In genomic region chr19:39405930-39406655, GRCh38 we compare ENCODE assay signal across 8 cellular contexts. TPM values are rescaled to one million over a fixed set of nuclear protein-coding genes. Genes with fewer than 3 reads are reported as not detected.
DNase-seq lines count a peak whose midpoint lies in the region; ATAC-seq and TF ChIP-seq lines count a peak whose summit lies in the region.

No MANE protein-coding gene starts in this region.

- peak overlapping the region; percentile 83 to 97 (median 85) for H3K4me3 Mint-ChIP-seq in T-cell

- no peaks in the 10 kb centered on the region for H3K9me3 Mint-ChIP-seq in T-cell

- no peaks in the 10 kb centered on the region for H3K9me2 ChIP-seq in HCT116 (ENCODE audit: insufficient read depth)

- BruUV-seq in HCT116 (replicated peaks; lab: Mats Ljungman, UMichigan) = no TSS peak

- H3K27ac ChIP-seq in HCT116 (ENCODE audit: low read depth, low read length) (peak overlapping the region; percentile 99), ascending aorta (peak overlapping the region; percentile 100), left lung (peak overlapping the region; percentile 98 to 100)

- H3K27me3 Mint-ChIP-seq in T-cell = no peaks in the 10 kb centered on the region

- peaks cover 54 to 88% of the 10 kb centered on the region in 2 experiments for H3K4me1 ChIP-seq in HCT116 (ENCODE audit: control insufficient read depth in 1 of 2, insufficient read depth in 2 of 2, low read length in 2 of 2)
- peaks cover 8 to 28% of the 10 kb centered on the region in 2 donors for H3K4me1 ChIP-seq in ascending aorta
- peaks cover 25 to 62% of the 10 kb centered on the region in 2 donors for H3K4me1 ChIP-seq in left lung

- H3K79me2 ChIP-seq in HCT116 (ENCODE audit: insufficient read depth, low read length) = peaks cover 38% of the 10 kb centered on the region

- intact Hi-C loops in HCT116 (cut with micrococcal nuclease) = no loop called here
- intact Hi-C loops in ascending aorta (cut with DNase I) = loop anchor here (10.0 kb wide), 2 partner anchors 751 to 1309 kb away; partner anchors contain the start of genes COQ8B and ITPKC
- intact Hi-C loops in left lung (cut with DNase I) = no loop called here

- peaks cover 56 to 68% (median 60%) of the 10 kb centered on the region in 3 donors for H3K4me1 Mint-ChIP-seq in T-cell

- H3K9me3 ChIP-seq in HCT116 (ENCODE audit: control insufficient read depth in 1 of 2, insufficient read depth in 1 of 2, low read depth in 1 of 2, low read length in 2 of 2) (no peaks in the 10 kb centered on the region), ascending aorta (no peaks in the 10 kb centered on the region), left lung (no peaks in the 10 kb centered on the region)

- TF ChIP-seq POLR2A in HCT116 (IDR thresholded peaks at IDR 0.05; ENCODE audit: borderline replicate concordance, extremely low read depth, insufficient read depth, insufficient read length) = no peak

- peaks cover 16% of the 10 kb centered on the region for H3K36me3 Mint-ChIP-seq in T-cell

- no peak for ATAC-seq in HCT116
- peak; percentile 21 to 33 (median 28) for ATAC-seq in T-cell (replicated peaks in 1 of 4)
- ATAC-seq in left lung = no peak
- ATAC-seq in GM21390 (IDR thresholded peaks at IDR 0.05; ENCODE audit: unreplicated experiment) = no peak

- DNase-seq in HCT116 (ENCODE audit: low read depth, low spot score) (no peak), T-cell (peak; percentile 83 to 96 (median 92)), ascending aorta (ENCODE audit: low spot score in 2 of 2) (no peak), left lung (no peak), GM19238 (ENCODE audit: insufficient read length, low spot score) (no peak), HPDE6-E6E7 (ENCODE audit: extremely low spot score) (no peak)
- peak; percentile 82 to 87 (median 82) for DNase-seq in stimulated activated CD4-positive, alpha-beta T cell treated with anti-CD3 and anti-CD28 coated beads, TNF-alpha, amount 100 ng/mL, for 4 hours (ENCODE audit: low read depth in 3 of 3)

- H3K36me3 ChIP-seq in HCT116 (ENCODE audit: control insufficient read depth in 1 of 2, insufficient read depth in 2 of 2, low read length in 2 of 2) (peaks cover 2 to 12% of the 10 kb centered on the region in 2 experiments; a peak in 1 of 4 replicates), ascending aorta (peaks cover 18 to 28% of the 10 kb centered on the region in 2 donors), left lung (peaks cover 9 to 21% of the 10 kb centered on the region in 2 donors)

- TF ChIP-seq CTCF in HCT116 (IDR thresholded peaks at IDR 0.05 in 2 of 3, conservative IDR thresholded peaks at IDR 0.05 in 1 of 3; ENCODE audit: borderline replicate concordance in 1 of 3, insufficient read depth in 1 of 3, low read depth in 2 of 3, low read length in 2 of 3) (no peak), ascending aorta (IDR thresholded peaks at IDR 0.05) (no peak), left lung (IDR thresholded peaks at IDR 0.05) (no peak)

- no peak for TF ChIP-seq RAD21 in HCT116 (IDR thresholded peaks at IDR 0.05; ENCODE audit: low read depth)

- peak overlapping the region; percentile 91 to 94 for H3K27ac Mint-ChIP-seq in T-cell

- RAD21 ChIA-PET in HCT116 (lab: Charles Lee; ENCODE audit: low non-redundant PET in 1 of 2, low total read pairs in 2 of 2, uncharacterized antibody in 2 of 2, unreplicated experiment in 2 of 2) = interaction anchor here in 1 of 2 experiments (1.0 kb wide), 1 partner anchor 8 kb away, joined by 3 read pairs; no protein-coding TSS in a partner anchor

- H3K9ac ChIP-seq in HCT116 (ENCODE audit: low read length) = peak overlapping the region; percentile 97

- peak overlapping the region; percentile 92 for H3K4me2 ChIP-seq in HCT116 (ENCODE audit: low read length)

- peak overlapping the region; percentile 90 to 98 for H3K4me3 ChIP-seq in HCT116 (replicated peaks in 1 of 2; ENCODE audit: low read depth in 1 of 2, low read length in 2 of 2)
- H3K4me3 ChIP-seq in ascending aorta = peak overlapping the region; percentile 97 to 98
- peak overlapping the region; percentile 99 to 100 for H3K4me3 ChIP-seq in left lung

- POLR2A ChIA-PET in HCT116 (lab: Charles Lee) = interaction anchor here (0.6 to 4.1 kb wide), 9 partner anchors 8 to 1204 kb away, joined by 3 to 57 read pairs (median 3); partner anchors contain the start of genes MED29, PAF1, RPS16 and SPINT2
- POLR2A ChIA-PET in T-cell (lab: Charles Lee) = interaction anchor here (0.5 to 2.0 kb wide), 5 partner anchors 9 to 66 kb away, joined by 3 to 14 read pairs (median 3); partner anchors contain the start of genes MED29 (in 1 of the 2), PAF1 (in 1 of the 2) and RPS16 (in 1 of the 2)

- CTCF ChIA-PET in HCT116 (lab: Charles Lee) = interaction anchor here (0.7 kb wide), 1 partner anchor 8 kb away, joined by 3 read pairs; no protein-coding TSS in a partner anchor
- CTCF ChIA-PET in T-cell (lab: Charles Lee) = interaction anchor here (0.6 kb wide), 2 partner anchors 280 to 298 kb away, joined by 4 to 11 read pairs; no protein-coding TSS in a partner anchor

- H3K27me3 ChIP-seq in HCT116 (ENCODE audit: insufficient read depth, low read length) = no peaks in the 10 kb centered on the region
- H3K27me3 ChIP-seq in ascending aorta = no peaks in the 10 kb centered on the region
- H3K27me3 ChIP-seq in left lung = no peaks in the 10 kb centered on the region

- no peak overlapping the region for H2AFZ ChIP-seq in HCT116 (ENCODE audit: low read depth, low read length, poor library complexity, severe bottlenecking)

- H4K20me1 ChIP-seq in HCT116 (ENCODE audit: insufficient read depth) = peaks cover 5% of the 10 kb centered on the region; the same call in 1 of the 2 replicates

TF ChIP-seq in HCT116, 20 proteins besides CTCF, POLR2A, EP300 and RAD21:
- TF ChIP-seq CBX3 (IDR thresholded peaks at IDR 0.05; ENCODE audit: low read depth) (no peak), ATF3 (IDR thresholded peaks at IDR 0.05) (no peak), POLR2AphosphoS5 (IDR thresholded peaks at IDR 0.05; ENCODE audit: low read depth, low read length) (peak; percentile 44)

RNA-seq across cellular contexts. Expression of gene ZFP36, which starts 0.6 kb away (rescaled TPM):
- total RNA-seq in HCT116 (2021; ENCODE audit: unreplicated experiment) (131 TPM), T-cell (1,000 to 10,000 TPM in 1 of 5 donors, 100 to 1,000 TPM in 4; 208 to 1,013 (median 233) TPM), ascending aorta (1,166 TPM), left lung (100 to 1,000 TPM; 165 to 172 TPM)
- 236 and 274 TPM in 2 replicates for polyA plus RNA-seq in HCT116 (2012)

RNA-seq across cellular contexts. Expression of gene PLEKHG2, which starts 6.4 kb away (rescaled TPM):
- total RNA-seq in HCT116 (2021; ENCODE audit: unreplicated experiment) (29.0 TPM), T-cell (10 to 100 TPM; 25.2 to 88.1 (median 36.7) TPM), ascending aorta (52.9 TPM), left lung (10 to 100 TPM; 39.5 to 50.8 TPM)
- 10.6 and 14.6 TPM in 2 replicates for polyA plus RNA-seq in HCT116 (2012)

RNA-seq across cellular contexts. Expression of gene MED29, which starts 14.9 kb away (rescaled TPM):
- total RNA-seq in HCT116 (2021; ENCODE audit: unreplicated experiment) (32.0 TPM), T-cell (10 to 100 TPM; 42.0 to 48.7 (median 47.0) TPM), ascending aorta (60.8 TPM), left lung (10 to 100 TPM; 29.7 to 32.7 TPM)
- 21.9 and 22.6 TPM in 2 replicates for polyA plus RNA-seq in HCT116 (2012)

RNA-seq across cellular contexts. Expression of gene PAF1, which starts 15.2 kb away (rescaled TPM):
- total RNA-seq in HCT116 (2021; ENCODE audit: unreplicated experiment) (53.5 TPM), T-cell (10 to 100 TPM; 43.0 to 96.1 (median 45.9) TPM), ascending aorta (12.7 TPM), left lung (10 to 100 TPM; 31.0 to 36.1 TPM)
- polyA plus RNA-seq in HCT116 (2012) = 77.0 and 91.6 TPM in 2 replicates

RNA-seq across cellular contexts. Expression of gene RPS16, which starts 29.7 kb away (rescaled TPM):
- 3,365 TPM for total RNA-seq in HCT116 (2021; ENCODE audit: unreplicated experiment)
- 6,021 and 7,325 TPM in 2 replicates for polyA plus RNA-seq in HCT116 (2012)
- 1,000 to 10,000 TPM; 3,669 to 4,521 (median 4,268) TPM for total RNA-seq in T-cell
- 1,453 TPM for total RNA-seq in ascending aorta
- 1,000 to 10,000 TPM; 1,507 to 1,549 TPM for total RNA-seq in left lung

Comparison
In these comparisons a context has a peak if more than half of its experiments do, and no peak if none do; other contexts are left out.
1. ATAC-seq: peak in T-cell (4 of 4); none in HCT116 (single experiment), left lung (single experiment) and GM21390 (single experiment).
2. DNase-seq: peak in T-cell (34 of 34) and stimulated activated CD4-positive, alpha-beta T cell treated with anti-CD3 and anti-CD28 coated beads, TNF-alpha, amount 100 ng/mL, for 4 hours (3 of 3); none in HCT116 (single experiment), ascending aorta (0 of 2), left lung (0 of 2), GM19238 (single experiment) and HPDE6-E6E7 (single experiment).
3. Peak in every context shown above with its lines, with median percentiles within 50 percentile points of each other: H3K27ac ChIP-seq and H3K4me3 ChIP-seq.